ENCODE assay signal across 13 cellular contexts in genomic region chr22:50456466-50457234, GRCh38. TPM values are rescaled to one million over a fixed set of nuclear protein-coding genes. Genes with fewer than 3 reads are reported as not detected.
DNase-seq lines count a peak whose midpoint lies in the region; ATAC-seq and TF ChIP-seq lines count a peak whose summit lies in the region.
"Had no signal": no experiment of that assay in that cellular context is flagged by ENCODE, and none has a peak within 500 bp of the region (broad histone marks: within the 10 kb centered on the region; RNA-seq: fewer than 3 reads in every experiment).

No MANE protein-coding gene starts in this region.

- H3K4me1 Mint-ChIP-seq in Calu3 (ENCODE audit: low read depth, unreplicated experiment) (peaks cover 8% of the 10 kb centered on the region), GM23338 (no peaks in the 10 kb centered on the region; the same call in 2 of the 3 replicates)

- H3K27ac ChIP-seq in GM23338 (ENCODE audit: low read depth) (no peak overlapping the region), WERI-Rb-1 (no peak overlapping the region)
- H3K27ac ChIP-seq: left lung, parathyroid adenoma, tibial nerve had no signal

- 0 out of 2 replicates have a peak, but pooled peaks cover 3% of the 10 kb centered on the region for H3F3A ChIP-seq in GM23338 (replicated peaks; ENCODE audit: low read depth)

- no peaks in the 10 kb centered on the region for H3K9me3 Mint-ChIP-seq in Calu3 (ENCODE audit: low read depth, unreplicated experiment)
- no peaks in the 10 kb centered on the region for H3K9me3 Mint-ChIP-seq in GM23338

- H3K4me3 ChIP-seq in GM23338 (no peak overlapping the region), WERI-Rb-1 (ENCODE audit: low read depth, low read length) (no peak overlapping the region)
- H3K4me3 ChIP-seq: left lung, tibial nerve had no signal

- H3K4me1 ChIP-seq in GM23338 (ENCODE audit: insufficient read depth): no peaks in the 10 kb centered on the region
- H3K4me1 ChIP-seq: parathyroid adenoma, tibial nerve had no signal

- no peaks in the 10 kb centered on the region for H3K27me3 Mint-ChIP-seq in Calu3 (ENCODE audit: unreplicated experiment)
- peaks cover 10% of the 10 kb centered on the region for H3K27me3 Mint-ChIP-seq in GM23338 (ENCODE audit: insufficient read depth, low read depth, poor library complexity)

- DNase-seq in Calu3 (no peak), GM23338 (ENCODE audit: low spot score) (peak; percentile 62), WERI-Rb-1 (peak; percentile 50), left colon (no peak), RKO (ENCODE audit: low spot score) (no peak), DMS 273 treated with DMSO at 0.1 percent for 48 hours (lab: John Stamatoyannopoulos, UW) (no peak), DMS153 treated with DMSO at 0.1 percent for 48 hours (lab: John Stamatoyannopoulos, UW; ENCODE audit: unreplicated experiment) (no peak)
- DNase-seq: activated T-cell treated with anti-CD3 and anti-CD28 coated beads, Interleukin-2, amount 50 U/mL, for 1 hour; left lung; NCI-H748 treated with DMSO at 0.1 percent for 48 hours had no signal

- H3K4me3 Mint-ChIP-seq in Calu3 (ENCODE audit: low read depth, unreplicated experiment): no peak overlapping the region
- no peak overlapping the region for H3K4me3 Mint-ChIP-seq in GM23338

- no peak overlapping the region for H2AFZ ChIP-seq in GM23338
- H2AFZ ChIP-seq: parathyroid adenoma had no signal

- H3K27me3 ChIP-seq in GM23338 (ENCODE audit: insufficient read depth) (no peaks in the 10 kb centered on the region), WERI-Rb-1 (ENCODE audit: insufficient read depth, low read depth, severe bottlenecking) (no peaks in the 10 kb centered on the region)
- H3K27me3 ChIP-seq: left lung, tibial nerve had no signal

- no peaks in the 10 kb centered on the region for H3K9me3 ChIP-seq in WERI-Rb-1 (ENCODE audit: severe bottlenecking)
- H3K9me3 ChIP-seq: left lung, tibial nerve had no signal

- H4K20me1 ChIP-seq in GM23338 (replicated peaks; ENCODE audit: insufficient read depth): peaks cover 3% of the 10 kb centered on the region; the same call in 1 of the 2 replicates

- CTCF ChIA-PET in Calu3 (lab: Charles Lee): interaction anchor here (0.7 kb wide), 1 partner anchor 42 kb away, joined by 3 read pairs; no protein-coding TSS in a partner anchor

- H3K36me3 ChIP-seq in GM23338 (ENCODE audit: insufficient read depth): no peaks in the 10 kb centered on the region
- H3K36me3 ChIP-seq in WERI-Rb-1: peaks cover 81% of the 10 kb centered on the region

- H3K9me2 ChIP-seq in GM23338 (ENCODE audit: insufficient read depth): no peaks in the 10 kb centered on the region

- H3K27ac Mint-ChIP-seq in Calu3 (ENCODE audit: unreplicated experiment) (no peak overlapping the region), GM23338 (no peak overlapping the region)

- H3K36me3 Mint-ChIP-seq in Calu3 (ENCODE audit: insufficient read depth, unreplicated experiment): peaks cover 78% of the 10 kb centered on the region
- peaks cover 47% of the 10 kb centered on the region for H3K36me3 Mint-ChIP-seq in GM23338 (ENCODE audit: low read depth)

- peak; percentile 85 for ATAC-seq in GM23338
- peak; percentile 29 for ATAC-seq in left colon
- ATAC-seq in HG03039 (IDR thresholded peaks at IDR 0.05; ENCODE audit: unreplicated experiment): no peak
- ATAC-seq: left lung had no signal

- H3K4me2 ChIP-seq in GM23338: no peak overlapping the region

- peak; percentile 25 for TF ChIP-seq CTCF in Calu3 (IDR thresholded peaks at IDR 0.05; ENCODE audit: unreplicated experiment)
- TF ChIP-seq CTCF in GM23338 (conservative IDR thresholded peaks at IDR 0.05; ENCODE audit: low read depth in 2 of 2): peak; percentile 48 to 71
- peak; percentile 63 for TF ChIP-seq CTCF in WERI-Rb-1 (IDR thresholded peaks at IDR 0.05; ENCODE audit: low read depth, low read length)

- intact Hi-C loops in Calu3 (cut with micrococcal nuclease; ENCODE audit: unreplicated experiment) (no loop called here), left colon (cut with DNase I, micrococcal nuclease) (no loop called here)

- no TSS peak for BruUV-seq in Calu3 (replicated peaks; lab: Mats Ljungman, UMichigan)

- no peaks in the 10 kb centered on the region for H3K79me2 ChIP-seq in GM23338 (replicated peaks; ENCODE audit: insufficient read depth)
- H3K79me2 ChIP-seq: parathyroid adenoma had no signal

TF ChIP-seq in GM23338, 12 proteins besides CTCF, POLR2A, EP300 and RAD21 (continues in another document):
- TF ChIP-seq, protein P1, sequence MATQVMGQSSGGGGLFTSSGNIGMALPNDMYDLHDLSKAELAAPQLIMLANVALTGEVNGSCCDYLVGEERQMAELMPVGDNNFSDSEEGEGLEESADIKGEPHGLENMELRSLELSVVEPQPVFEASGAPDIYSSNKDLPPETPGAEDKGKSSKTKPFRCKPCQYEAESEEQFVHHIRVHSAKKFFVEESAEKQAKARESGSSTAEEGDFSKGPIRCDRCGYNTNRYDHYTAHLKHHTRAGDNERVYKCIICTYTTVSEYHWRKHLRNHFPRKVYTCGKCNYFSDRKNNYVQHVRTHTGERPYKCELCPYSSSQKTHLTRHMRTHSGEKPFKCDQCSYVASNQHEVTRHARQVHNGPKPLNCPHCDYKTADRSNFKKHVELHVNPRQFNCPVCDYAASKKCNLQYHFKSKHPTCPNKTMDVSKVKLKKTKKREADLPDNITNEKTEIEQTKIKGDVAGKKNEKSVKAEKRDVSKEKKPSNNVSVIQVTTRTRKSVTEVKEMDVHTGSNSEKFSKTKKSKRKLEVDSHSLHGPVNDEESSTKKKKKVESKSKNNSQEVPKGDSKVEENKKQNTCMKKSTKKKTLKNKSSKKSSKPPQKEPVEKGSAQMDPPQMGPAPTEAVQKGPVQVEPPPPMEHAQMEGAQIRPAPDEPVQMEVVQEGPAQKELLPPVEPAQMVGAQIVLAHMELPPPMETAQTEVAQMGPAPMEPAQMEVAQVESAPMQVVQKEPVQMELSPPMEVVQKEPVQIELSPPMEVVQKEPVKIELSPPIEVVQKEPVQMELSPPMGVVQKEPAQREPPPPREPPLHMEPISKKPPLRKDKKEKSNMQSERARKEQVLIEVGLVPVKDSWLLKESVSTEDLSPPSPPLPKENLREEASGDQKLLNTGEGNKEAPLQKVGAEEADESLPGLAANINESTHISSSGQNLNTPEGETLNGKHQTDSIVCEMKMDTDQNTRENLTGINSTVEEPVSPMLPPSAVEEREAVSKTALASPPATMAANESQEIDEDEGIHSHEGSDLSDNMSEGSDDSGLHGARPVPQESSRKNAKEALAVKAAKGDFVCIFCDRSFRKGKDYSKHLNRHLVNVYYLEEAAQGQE (IDR thresholded peaks at IDR 0.05; ENCODE audit: unreplicated experiment): no peak
- TF ChIP-seq EZH2 (IDR thresholded peaks at IDR 0.05; ENCODE audit: low read depth, unreplicated experiment) (no peak), ZNF331 (CRISPR knock-in tag; IDR thresholded peaks at IDR 0.05; ENCODE audit: low read depth) (no peak), CREB1 (CRISPR knock-in tag; IDR thresholded peaks at IDR 0.05; ENCODE audit: low read depth) (no peak)

RNA-seq across cellular contexts. Expression of gene SBF1, which starts 18.2 kb away (rescaled TPM):
- total RNA-seq in Calu3 (2022) (102 and 104 TPM in 2 replicates), left colon (10 to 100 TPM; 69.2 to 80.1 TPM)
- total RNA-seq in GM23338 (2014; rRNA removed; shearing (Covaris generic)): 83.2 and 85.4 TPM in 2 replicates
- 23.3 and 26.5 TPM in 2 replicates for polyA plus RNA-seq in GM23338 (2016; fragmentation: Nextera tagmentation; extraction: Ambion mirVana)

RNA-seq across cellular contexts. Expression of gene ADM2, which starts 24.7 kb away (rescaled TPM):
- 10.2 and 13.6 TPM in 2 replicates for total RNA-seq in Calu3 (2022)
- 7.1 and 12.8 TPM in 2 replicates for total RNA-seq in GM23338 (2014; rRNA removed; shearing (Covaris generic))
- polyA plus RNA-seq in GM23338 (2016; fragmentation: Nextera tagmentation; extraction: Ambion mirVana): 3.3 and 3.5 TPM in 2 replicates
- 1 to 10 TPM; 5.4 to 8.9 TPM for total RNA-seq in left colon
- total RNA-seq: tibial nerve had no signal

RNA-seq across cellular contexts. Expression of gene MIOX, which starts 30.0 kb away (rescaled TPM):
- total RNA-seq in Calu3 (2022) (0.45 TPM in 1 of 2 replicates, not detected in the other), left colon (not detected)
- total RNA-seq in GM23338 (2014; rRNA removed; shearing (Covaris generic)): 0.16 TPM in 1 of 2 replicates, not detected in the other
- not detected in 2 replicates for polyA plus RNA-seq in GM23338 (2016; fragmentation: Nextera tagmentation; extraction: Ambion mirVana)
- total RNA-seq: left lung, tibial nerve had no signal

RNA-seq across cellular contexts. Expression of gene LMF2, which starts 50.9 kb away (rescaled TPM):
- total RNA-seq in Calu3 (2022): 85.2 and 87.1 TPM in 2 replicates
- total RNA-seq in GM23338 (2014; rRNA removed; shearing (Covaris generic)): 30.7 and 36.3 TPM in 2 replicates
- 14.6 and 15.6 TPM in 2 replicates for polyA plus RNA-seq in GM23338 (2016; fragmentation: Nextera tagmentation; extraction: Ambion mirVana)
- total RNA-seq in left colon: 10 to 100 TPM; 58.7 to 59.3 TPM

RNA-seq across cellular contexts. Expression of gene NCAPH2, which starts 51.4 kb away (rescaled TPM):
- total RNA-seq in Calu3 (2022) (73.2 and 92.0 TPM in 2 replicates), left colon (10 to 100 TPM; 26.6 to 27.1 TPM)
- total RNA-seq in GM23338 (2014; rRNA removed; shearing (Covaris generic)): 76.1 and 77.5 TPM in 2 replicates
- 52.2 and 60.7 TPM in 2 replicates for polyA plus RNA-seq in GM23338 (2016; fragmentation: Nextera tagmentation; extraction: Ambion mirVana)

Comparison
In these comparisons a context has a peak if more than half of its experiments do, and no peak if none do; other contexts are left out.
1. DNase-seq: peak in GM23338 (single experiment) and WERI-Rb-1 (single experiment); none in Calu3 (single experiment), left colon (0 of 2), RKO (single experiment), DMS 273 treated with DMSO at 0.1 percent for 48 hours (single experiment) and DMS153 treated with DMSO at 0.1 percent for 48 hours (single experiment).
2. Peak in every context shown above with its lines, with median percentiles within 50 percentile points of each other: CTCF ChIP-seq.